33 cellular contexts compared by ENCODE assay signal in the genomic region with DNA sequence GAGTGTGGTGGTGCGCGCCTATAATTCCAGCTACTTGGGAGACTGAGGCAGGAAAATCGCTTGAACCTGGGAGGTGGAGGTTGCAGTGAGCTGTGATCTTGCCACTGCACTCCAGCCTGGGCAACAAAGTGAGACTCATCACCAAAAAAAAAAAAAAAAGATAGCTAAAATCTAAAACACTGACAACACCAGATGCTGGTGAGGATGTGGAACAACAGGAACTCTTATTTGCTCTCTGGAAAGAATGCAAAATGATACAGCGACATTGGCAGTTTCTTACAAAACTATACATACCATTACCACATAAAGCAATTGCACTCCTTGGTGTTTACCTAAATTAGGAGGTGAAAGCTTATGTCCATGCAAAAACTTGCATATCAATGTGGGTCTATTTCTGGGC.
"Had no signal": no experiment of that assay in that cellular context is flagged by ENCODE, and none has a peak within 500 bp of the region (broad histone marks: within the 10 kb centered on the region; RNA-seq: fewer than 3 reads in every experiment).

No MANE protein-coding gene starts in this region.

- H3K4me3 ChIP-seq: adrenal gland, body of pancreas, breast epithelium had no signal

- DNase-seq: activated B cell treated with CpG ODN at 0.5 μM for 24 hours; activated CD4-positive, alpha-beta memory T cell treated with anti-CD3 and anti-CD28 coated beads for 36 hours; activated CD4-positive, alpha-beta T cell treated with anti-CD3 and anti-CD28 coated beads for 4 hours; activated CD4-positive, alpha-beta T cell treated with anti-CD3 and anti-CD28 coated beads, Interleukin-2, amount 10 ng/mL, durations not matched to agents 24 days and 14 days; activated CD4-positive, alpha-beta T cell treated with anti-CD3 and anti-CD28 coated beads, Interleukin-2, amount 50 U/mL, for 1 hour; activated CD4-positive, alpha-beta T cell treated with anti-CD3 and anti-CD28 coated beads, Interleukin-2, amount 50 U/mL, for 4 hours; activated CD4-positive, CD25-positive, alpha-beta regulatory T cell treated with anti-CD3 and anti-CD28 coated beads, Interleukin-2, amount 50 U/mL, for 72 hours; activated CD8-positive, alpha-beta memory T cell treated with anti-CD3 and anti-CD28 coated beads, Interleukin-2, amount 50 U/mL, for 4 hours; activated CD8-positive, alpha-beta T cell treated with anti-CD3 and anti-CD28 coated beads for 36 hours; activated effector memory CD4-positive, alpha-beta T cell treated with anti-CD3 and anti-CD28 coated beads, Interleukin-2, amount 50 U/mL, for 16 hours; activated gamma-delta T cell treated with Interleukin-2 at 50 U/mL for 16 hours; activated naive CD4-positive, alpha-beta T cell; activated naive CD4-positive, alpha-beta T cell treated with anti-CD3 and anti-CD28 coated beads for 36 hours; activated naive CD4-positive, alpha-beta T cell treated with anti-CD3 and anti-CD28 coated beads, Interleukin-2, amount 50 U/mL, for 16 hours; activated naive CD8-positive, alpha-beta T cell treated with anti-CD3 and anti-CD28 coated beads for 36 hours; activated T-cell treated with anti-CD3 and anti-CD28 coated beads for 4 hours; activated T-cell treated with anti-CD3 and anti-CD28 coated beads, Interleukin-2, amount 50 U/mL, for 1 hour; activated T-cell treated with anti-CD3 and anti-CD28 coated beads, Interleukin-2, amount 50 U/mL, for 4 hours; activated T-cell treated with anti-CD3 and anti-CD28 coated beads, Interleukin-2, amount 50 U/mL, for 72 hours; adrenal gland; amniotic stem cell; aorta; body of pancreas; brain microvascular endothelial cell; SW 1271; T-helper 1 cell; T-helper 2 cell; T-helper 9 cell had no signal

- H3K27me3 ChIP-seq: adrenal gland, body of pancreas, brain microvascular endothelial cell, breast epithelium had no signal

- H3K27ac ChIP-seq: adrenal gland, body of pancreas, brain microvascular endothelial cell, breast epithelium had no signal

- H3K9me3 ChIP-seq: adrenal gland, body of pancreas, breast epithelium had no signal

- H3K4me1 ChIP-seq: breast epithelium had no signal

- FAIRE-seq: astrocyte, TTC549 had no signal

- H3K36me3 ChIP-seq: adrenal gland, brain microvascular endothelial cell, breast epithelium had no signal

- ATAC-seq: activated CD8-positive, alpha-beta T cell treated with anti-CD3 and anti-CD28 coated beads for 36 hours; activated naive CD4-positive, alpha-beta T cell treated with anti-CD3 and anti-CD28 coated beads, Interleukin-2, amount 50 U/mL, for 72 hours; activated T-cell treated with anti-CD3 and anti-CD28 coated beads, Interleukin-2, amount 50 U/mL, for 4 hours; activated T-cell treated with anti-CD3 and anti-CD28 coated beads, Interleukin-2, amount 50 U/mL, for 72 hours; activated T-helper 17 cell treated with anti-CD3 and anti-CD28 coated beads, Interleukin-2, amount 50 U/mL, for 72 hours; body of pancreas had no signal
